In the genomic region with DNA sequence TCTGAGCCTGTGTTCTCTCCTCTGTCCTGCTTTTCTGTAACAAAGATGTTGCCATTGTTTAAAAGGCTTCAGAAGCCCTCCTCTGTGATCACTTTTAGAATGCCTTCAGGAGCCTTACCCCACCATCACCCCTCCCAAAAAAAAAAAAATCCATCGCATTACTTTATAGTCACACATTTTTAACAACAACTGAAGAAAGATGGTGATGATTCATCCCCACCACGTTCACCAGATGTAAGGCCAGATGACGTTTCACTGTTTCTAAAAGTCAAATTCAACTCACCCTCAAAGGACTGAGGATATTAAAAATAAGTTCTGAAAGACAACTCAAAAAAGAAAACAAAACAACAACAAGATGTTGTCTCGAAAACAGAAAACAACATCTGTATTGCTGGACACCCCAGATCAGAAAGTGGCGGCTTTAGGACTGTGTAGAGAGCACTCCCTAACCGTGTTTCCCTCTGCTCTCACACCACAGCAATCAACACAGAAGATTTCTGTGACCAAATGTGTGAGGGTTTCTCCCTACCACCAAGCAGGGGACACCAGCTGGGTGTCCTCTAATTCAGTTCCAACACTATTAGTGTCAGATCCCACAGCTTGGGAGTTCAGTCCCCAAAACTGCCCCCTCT, we compare ENCODE assay signal across 13 cellular contexts.
DNase-seq lines count a peak whose midpoint lies in the region; ATAC-seq and TF ChIP-seq lines count a peak whose summit lies in the region.
"Had no signal": no experiment of that assay in that cellular context is flagged by ENCODE, and none has a peak within 500 bp of the region (broad histone marks: within the 10 kb centered on the region; RNA-seq: fewer than 3 reads in every experiment).

No MANE protein-coding gene starts in this region.

- peak; percentile 64 to 68 for ATAC-seq in activated CD4-positive, CD25-positive, alpha-beta regulatory T cell treated with anti-CD3 and anti-CD28 coated beads, Interleukin-2, amount 50 U/mL, for 24 hours
- ATAC-seq in HG03045 (IDR thresholded peaks at IDR 0.05; ENCODE audit: unreplicated experiment), result peak; percentile 78
- peak; percentile 85 for ATAC-seq in stimulated activated effector memory CD8-positive, alpha-beta T cell treated with anti-CD3 and anti-CD28 coated beads, Interleukin-12 subunit alpha, Interleukin-12 subunit beta, amount 100 ng/mL, for 72 hours
- ATAC-seq: PC-3 had no signal

- H3K4me1 Mint-ChIP-seq in stimulated activated effector memory CD8-positive, alpha-beta T cell treated with anti-CD3 and anti-CD28 coated beads, Interleukin-12 subunit alpha, Interleukin-12 subunit beta, amount 100 ng/mL, for 72 hours, result peaks cover 15% of the 10 kb centered on the region
- peaks cover 18% of the 10 kb centered on the region for H3K4me1 Mint-ChIP-seq in activated CD4-positive, alpha-beta T cell treated with anti-CD3 and anti-CD28 coated beads, Interleukin-2, amount 10 ng/mL, durations not matched to agents 7 days and 5 days

- H3K27me3 Mint-ChIP-seq in activated CD4-positive, alpha-beta T cell treated with anti-CD3 and anti-CD28 coated beads, Interleukin-2, amount 10 ng/mL, durations not matched to agents 7 days and 5 days, result no peaks in the 10 kb centered on the region
- H3K27me3 Mint-ChIP-seq: IgD-negative memory B cell had no signal

- no peaks in the 10 kb centered on the region for H3K27me3 ChIP-seq in brain microvascular endothelial cell (replicated peaks)

- TF ChIP-seq CTCF in brain microvascular endothelial cell (IDR thresholded peaks at IDR 0.05; ENCODE audit: low read depth, low read length, missing control alignments), result no peak

- H3K36me3 Mint-ChIP-seq in stimulated activated effector memory CD8-positive, alpha-beta T cell treated with anti-CD3 and anti-CD28 coated beads, Interleukin-12 subunit alpha, Interleukin-12 subunit beta, amount 100 ng/mL, for 72 hours, result no peaks in the 10 kb centered on the region
- H3K36me3 Mint-ChIP-seq in activated CD4-positive, alpha-beta T cell treated with anti-CD3 and anti-CD28 coated beads, Interleukin-2, amount 10 ng/mL, durations not matched to agents 7 days and 5 days (ENCODE audit: low read depth), result no peaks in the 10 kb centered on the region

- no peaks in the 10 kb centered on the region for H3K36me3 ChIP-seq in brain microvascular endothelial cell (replicated peaks)

- no peaks in the 10 kb centered on the region for H3K9me3 Mint-ChIP-seq in stimulated activated effector memory CD8-positive, alpha-beta T cell treated with anti-CD3 and anti-CD28 coated beads, Interleukin-12 subunit alpha, Interleukin-12 subunit beta, amount 100 ng/mL, for 72 hours
- H3K9me3 Mint-ChIP-seq in activated CD4-positive, alpha-beta T cell treated with anti-CD3 and anti-CD28 coated beads, Interleukin-2, amount 10 ng/mL, durations not matched to agents 7 days and 5 days, result no peaks in the 10 kb centered on the region
- H3K9me3 Mint-ChIP-seq: IgD-negative memory B cell had no signal

- in situ Hi-C loops in brain microvascular endothelial cell (cut with HindIII; ENCODE audit: low pct_ligation_motif_present, low sequenced_read_pairs), result no loop called here
- in situ Hi-C loops in G401 (cut with HindIII; ENCODE audit: low sequenced_read_pairs), result no loop called here

- H3K27ac ChIP-seq in brain microvascular endothelial cell, result peak overlapping the region; percentile 42

- POLR2A ChIA-PET in activated CD4-positive, alpha-beta T cell treated with anti-CD3 and anti-CD28 coated beads, Interleukin-2, amount 10 ng/mL, durations not matched to agents 7 days and 5 days (lab: Charles Lee), result no interaction called here

- CTCF ChIA-PET in activated CD4-positive, alpha-beta T cell treated with anti-CD3 and anti-CD28 coated beads, Interleukin-2, amount 10 ng/mL, durations not matched to agents 7 days and 5 days (lab: Charles Lee), result interaction anchor here (0.6 to 1.1 kb wide), 2 partner anchors 114 to 212 kb away, joined by 3 to 4 read pairs; no protein-coding TSS in a partner anchor

- peak overlapping the region; percentile 71 for H3K27ac Mint-ChIP-seq in stimulated activated effector memory CD8-positive, alpha-beta T cell treated with anti-CD3 and anti-CD28 coated beads, Interleukin-12 subunit alpha, Interleukin-12 subunit beta, amount 100 ng/mL, for 72 hours
- no peak overlapping the region for H3K27ac Mint-ChIP-seq in activated CD4-positive, alpha-beta T cell treated with anti-CD3 and anti-CD28 coated beads, Interleukin-2, amount 10 ng/mL, durations not matched to agents 7 days and 5 days

- no peak for DNase-seq in activated CD4-positive, CD25-positive, alpha-beta regulatory T cell (lab: John Stamatoyannopoulos, UW)
- DNase-seq in brain microvascular endothelial cell (peak; percentile 65), DMS 273 (lab: John Stamatoyannopoulos, UW; ENCODE audit: unreplicated experiment) (no peak), G401 (ENCODE audit: low spot score) (no peak)
- no peak for DNase-seq in stimulated activated effector memory CD8-positive, alpha-beta T cell treated with anti-CD3 and anti-CD28 coated beads, Interleukin-12 subunit alpha, Interleukin-12 subunit beta, amount 100 ng/mL, for 72 hours (ENCODE audit: low spot score in 2 of 2)
- DNase-seq in activated CD4-positive, alpha-beta T cell treated with anti-CD3 and anti-CD28 coated beads, Interleukin-2, amount 10 ng/mL, durations not matched to agents 7 days and 5 days, result no peak
- DNase-seq: 8988T; activated CD8-positive, alpha-beta memory T cell treated with anti-CD3 and anti-CD28 coated beads, Interleukin-2, amount 50 U/mL, for 4 hours; erythroblast; PC-3 had no signal

- no peak overlapping the region for H3K4me3 ChIP-seq in brain microvascular endothelial cell (ENCODE audit: low read depth, low read length)

- peak overlapping the region; percentile 3 for H3K4me3 Mint-ChIP-seq in stimulated activated effector memory CD8-positive, alpha-beta T cell treated with anti-CD3 and anti-CD28 coated beads, Interleukin-12 subunit alpha, Interleukin-12 subunit beta, amount 100 ng/mL, for 72 hours
- no peak overlapping the region for H3K4me3 Mint-ChIP-seq in activated CD4-positive, alpha-beta T cell treated with anti-CD3 and anti-CD28 coated beads, Interleukin-2, amount 10 ng/mL, durations not matched to agents 7 days and 5 days
- H3K4me3 Mint-ChIP-seq: IgD-negative memory B cell had no signal
